1 cellular context compared by ENCODE assay signal in genomic region chr16:89060207-89060794, GRCh38.
TF ChIP-seq lines count a peak whose summit lies in the region.

No MANE protein-coding gene starts in this region.

TF ChIP-seq in GM23338, 12 proteins besides CTCF, POLR2A, EP300 and RAD21 (continued from another document):
- TF ChIP-seq ZNF462 (CRISPR knock-in tag; IDR thresholded peaks at IDR 0.05) (no peak), ZNF331 (CRISPR knock-in tag; IDR thresholded peaks at IDR 0.05; ENCODE audit: low read depth) (no peak), JUNB (IDR thresholded peaks at IDR 0.05; ENCODE audit: unreplicated experiment) (no peak), NANOG (IDR thresholded peaks at IDR 0.05; ENCODE audit: borderline replicate concordance) (no peak), REST (IDR thresholded peaks at IDR 0.05; ENCODE audit: unreplicated experiment) (no peak)
